Comparison of ENCODE assay signal across 8 cellular contexts in genomic region chr4:154120277-154120676, GRCh38.
"Had no signal": no experiment of that assay in that cellular context is flagged by ENCODE, and none has a peak within 500 bp of the region (broad histone marks: within the 10 kb centered on the region; RNA-seq: fewer than 3 reads in every experiment).

No MANE protein-coding gene starts in this region.

- H3K27ac ChIP-seq: GM23248 had no signal

- H3K4me3 Mint-ChIP-seq: HFFc6 had no signal

- H3K9ac ChIP-seq: GM23248 had no signal

- DNase-seq: GM23248, GOT3, H7, HFFc6, IMR-90 had no signal

- ATAC-seq: HCT116, K562 had no signal

- H3K36me3 ChIP-seq: HAP-1 had no signal

- H2AFZ ChIP-seq: GM23248 had no signal

- H3K9me3 ChIP-seq: HAP-1 had no signal

- H3K4me3 ChIP-seq: GM23248, HAP-1, K562 had no signal

- H3K4me1 ChIP-seq: HAP-1 had no signal

- H3K27ac Mint-ChIP-seq: HFFc6 had no signal
